Comparison of ENCODE assay signal across 8 cellular contexts in the genomic region with DNA sequence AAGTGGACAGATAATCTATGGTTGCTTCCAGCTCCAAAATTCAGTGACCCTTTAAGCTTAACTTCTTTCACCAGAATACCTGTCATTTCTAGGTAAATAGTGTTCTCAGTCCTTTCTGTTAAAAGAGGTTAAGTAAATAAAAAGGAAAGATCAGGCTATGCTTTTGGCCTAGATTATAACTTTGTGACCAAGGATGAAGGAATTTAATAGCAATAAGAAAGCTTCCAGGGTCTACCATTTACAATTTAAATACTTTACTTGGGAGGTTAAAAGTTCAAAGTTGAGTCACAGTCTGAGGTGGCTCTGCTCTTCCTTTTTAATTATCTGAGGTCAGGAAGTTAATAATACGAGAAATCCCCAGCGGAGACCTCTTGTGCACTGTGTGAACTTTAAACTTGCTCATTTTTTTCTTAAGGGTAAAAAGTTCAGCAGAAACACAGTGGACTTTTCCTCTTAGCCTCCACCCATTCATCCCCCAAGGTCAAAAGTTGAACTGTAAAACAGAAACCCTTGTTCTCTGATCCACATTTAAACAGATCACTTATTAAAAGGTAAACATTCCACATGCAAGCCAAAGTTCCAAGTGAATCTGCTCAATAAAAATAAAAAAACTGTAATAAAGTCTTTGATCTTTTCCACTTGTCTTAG.
A peak's percentile ranks its signal among the peaks of the same experiment; 100 is the strongest.
DNase-seq lines count a peak whose midpoint lies in the region; FAIRE-seq and TF ChIP-seq lines count a peak whose summit lies in the region.

No MANE protein-coding gene starts in this region.

- in situ Hi-C loops in HAP-1 (cut with MboI; ENCODE audit: low sequenced_read_pairs), result no loop called here

- H3K4me1 Mint-ChIP-seq in osteocyte (ENCODE audit: unreplicated experiment), result peaks cover 8% of the 10 kb centered on the region

- no peaks in the 10 kb centered on the region for H3K4me1 ChIP-seq in HAP-1

- H3K36me3 Mint-ChIP-seq in osteocyte (ENCODE audit: unreplicated experiment), result no peaks in the 10 kb centered on the region

- no peaks in the 10 kb centered on the region for H3K27me3 ChIP-seq in HAP-1 (ENCODE audit: low read depth)

- H3K27ac Mint-ChIP-seq in osteocyte (ENCODE audit: unreplicated experiment), result no peak overlapping the region

- no peaks in the 10 kb centered on the region for H3K27me3 Mint-ChIP-seq in osteocyte (ENCODE audit: unreplicated experiment)

- H3K4me3 Mint-ChIP-seq in osteocyte (ENCODE audit: unreplicated experiment), result no peak overlapping the region

- peak; percentile 45 for FAIRE-seq in H54 (lab: Jason Lieb, UNC)
- FAIRE-seq in urothelium cell line (lab: Jason Lieb, UNC), result no peak

- DNase-seq in Daoy (ENCODE audit: low read depth) (peak; percentile 49), H54 (ENCODE audit: insufficient read length, low spot score) (no peak), SW480 (ENCODE audit: low spot score) (peak; percentile 32), left kidney (ENCODE audit: low read depth, low spot score) (peak; percentile 64), urothelium cell line (ENCODE audit: low spot score) (no peak), NCI-H2227 treated with DMSO at 0.1 percent for 48 hours (lab: John Stamatoyannopoulos, UW) (no peak), HAP-1 (ENCODE audit: low spot score in 2 of 2) (no peak), osteocyte (ENCODE audit: extremely low spot score, unreplicated experiment) (no peak)

- no peaks in the 10 kb centered on the region for H3K9me3 ChIP-seq in HAP-1

- H3K36me3 ChIP-seq in HAP-1 (replicated peaks), result no peaks in the 10 kb centered on the region

- TF ChIP-seq CTCF in osteocyte (IDR thresholded peaks at IDR 0.05), result no peak

- H3K4me3 ChIP-seq in HAP-1, result no peak overlapping the region

- TF ChIP-seq POLR2A in H54 (IDR thresholded peaks at IDR 0.05; ENCODE audit: low read depth, low read length), result no peak

- H3K9me3 Mint-ChIP-seq in osteocyte (ENCODE audit: unreplicated experiment), result no peaks in the 10 kb centered on the region

Comparison
In these comparisons a context has a peak if more than half of its experiments do, and no peak if none do; other contexts are left out.
1. DNase-seq: peak in Daoy (single experiment), SW480 (single experiment) and left kidney (single experiment); none in H54 (single experiment), urothelium cell line (single experiment), NCI-H2227 treated with DMSO at 0.1 percent for 48 hours (single experiment), HAP-1 (0 of 2) and osteocyte (single experiment).